Comparison of ENCODE assay signal across 9 cellular contexts in the genomic region with DNA sequence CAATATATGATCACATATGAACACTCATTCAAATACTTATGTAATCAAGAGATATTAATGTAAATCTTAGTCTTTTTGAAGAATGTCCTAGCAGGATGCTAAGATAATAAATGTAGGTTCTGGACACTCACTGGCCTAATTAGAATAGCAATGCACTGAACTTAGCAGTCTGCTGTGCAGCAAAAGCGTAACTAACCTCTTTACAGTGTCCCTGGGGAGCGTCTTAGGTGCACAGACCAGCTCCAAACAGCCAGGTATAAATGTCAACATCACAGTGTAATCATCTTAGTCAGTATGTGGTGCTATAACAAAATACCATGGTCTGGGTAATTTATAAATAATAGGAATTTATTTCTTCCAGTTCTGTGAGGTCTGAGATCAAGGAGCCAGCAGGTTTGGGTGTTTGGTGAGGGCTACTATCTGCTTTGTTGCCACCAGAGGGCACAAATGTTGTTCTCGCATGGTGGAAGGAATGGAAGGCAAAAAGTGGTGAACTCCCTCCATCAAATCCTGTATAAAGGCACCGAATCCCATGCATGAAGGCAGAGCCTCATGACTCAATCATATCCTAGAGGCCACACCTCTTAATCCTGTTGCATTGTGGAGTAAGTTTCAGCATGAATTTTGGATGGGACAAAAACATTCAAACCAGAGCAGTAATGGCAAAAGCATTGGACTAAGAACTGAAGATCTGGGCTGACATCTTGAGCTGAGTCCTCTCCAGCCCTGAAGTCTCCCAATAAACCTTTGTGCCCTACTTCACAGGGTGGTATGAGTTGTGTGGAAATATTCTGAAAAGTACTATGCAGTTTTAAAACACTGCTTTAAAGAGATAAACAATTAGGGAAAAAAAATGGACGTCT. TPM values are rescaled to one million over a fixed set of nuclear protein-coding genes. Genes with fewer than 3 reads are reported as not detected.
A peak's percentile ranks its signal among the peaks of the same experiment; 100 is the strongest.
DNase-seq lines count a peak whose midpoint lies in the region; ATAC-seq and TF ChIP-seq lines count a peak whose summit lies in the region.
"Had no signal": no experiment of that assay in that cellular context is flagged by ENCODE, and none has a peak within 500 bp of the region (broad histone marks: within the 10 kb centered on the region; RNA-seq: fewer than 3 reads in every experiment).

No MANE protein-coding gene starts in this region.

- ATAC-seq in HG03139 (IDR thresholded peaks at IDR 0.05; ENCODE audit: unreplicated experiment) (no peak), GM18907 (IDR thresholded peaks at IDR 0.05; ENCODE audit: unreplicated experiment) (no peak)

- no peaks in the 10 kb centered on the region for H3K4me1 ChIP-seq in GM23248 (ENCODE audit: insufficient read depth)
- no peaks in the 10 kb centered on the region for H3K4me1 ChIP-seq in esophagus squamous epithelium
- H3K4me1 ChIP-seq: pancreas had no signal

- H3K27me3 ChIP-seq in GM23248 (replicated peaks; ENCODE audit: insufficient read depth) (no peaks in the 10 kb centered on the region), esophagus squamous epithelium (no peaks in the 10 kb centered on the region)
- H3K27me3 ChIP-seq: pancreas had no signal

- no peak for TF ChIP-seq POLR2A in esophagus squamous epithelium (IDR thresholded peaks at IDR 0.05)

- intact Hi-C loops in esophagus squamous epithelium (cut with DNase I), result no loop called here

- no peak overlapping the region for H2AFZ ChIP-seq in GM23248

- no peak overlapping the region for H3K9ac ChIP-seq in GM23248

- H3K4me2 ChIP-seq in GM23248 (ENCODE audit: unreplicated experiment), result no peak overlapping the region

- H3K79me2 ChIP-seq in GM23248 (ENCODE audit: insufficient read depth), result no peaks in the 10 kb centered on the region

- no peaks in the 10 kb centered on the region for H3K9me3 ChIP-seq in GM23248 (ENCODE audit: low read depth)
- no peaks in the 10 kb centered on the region for H3K9me3 ChIP-seq in esophagus squamous epithelium
- H3K9me3 ChIP-seq: pancreas had no signal

- DNase-seq in AG20443 (ENCODE audit: low spot score), result peak; percentile 52
- DNase-seq in GM23248, result peak; percentile 55
- peak; percentile 49 for DNase-seq in RPMI7951 (ENCODE audit: low read depth)
- peak; percentile 44 for DNase-seq in germinal center (ENCODE audit: low spot score)
- no peak for DNase-seq in COLO668 (lab: John Stamatoyannopoulos, UW; ENCODE audit: unreplicated experiment)
- no peak for DNase-seq in esophagus squamous epithelium (lab: John Stamatoyannopoulos, UW)
- DNase-seq: pancreas had no signal

- no peaks in the 10 kb centered on the region for H3F3A ChIP-seq in GM23248 (ENCODE audit: insufficient read depth)

- TF ChIP-seq CTCF in esophagus squamous epithelium (IDR thresholded peaks at IDR 0.05), result peak in 3 of 6 experiments; percentile 12 to 44 (median 23)

- WGBS in GM23248 (ENCODE audit: low coverage in 1 of 2, low lambda C conversion rate in 2 of 2, missing lambda C conversion rate in 2 of 2), 2 experiments, result 79 to 83% methylated on average over 5 of the region's 5 CpGs
- WGBS in esophagus squamous epithelium, 2 donors, result 81 to 83% methylated on average over 5 of the region's 5 CpGs

- H3K27ac ChIP-seq in GM23248, result no peak overlapping the region
- no peak overlapping the region for H3K27ac ChIP-seq in esophagus squamous epithelium
- H3K27ac ChIP-seq: pancreas had no signal

- no peak overlapping the region for H3K4me3 ChIP-seq in GM23248
- H3K4me3 ChIP-seq in esophagus squamous epithelium, result no peak overlapping the region
- H3K4me3 ChIP-seq: pancreas had no signal

- in situ Hi-C loops in GM23248 (cut with MboI), result no loop called here

- H3K36me3 ChIP-seq in GM23248 (ENCODE audit: low read depth), result 0 out of 2 replicates have a peak, but pooled peaks cover 4% of the 10 kb centered on the region
- peaks cover 0 to 29% (median 0%) of the 10 kb centered on the region in 3 donors for H3K36me3 ChIP-seq in esophagus squamous epithelium
- H3K36me3 ChIP-seq: pancreas had no signal

- H3K9me2 ChIP-seq in GM23248 (ENCODE audit: insufficient read depth), result no peaks in the 10 kb centered on the region

- H4K20me1 ChIP-seq in GM23248 (ENCODE audit: insufficient read depth), result no peaks in the 10 kb centered on the region

RNA-seq across cellular contexts. Expression of a gene that starts 41.8 kb away (rescaled TPM):
- total RNA-seq in GM23248 (2014; rRNA removed; shearing (Covaris generic)), result 35.7 and 36.6 TPM in 2 replicates
- polyA plus RNA-seq in GM23248 (2016; fragmentation: Nextera tagmentation; extraction: Ambion mirVana), result 17.9 and 19.7 TPM in 2 replicates
- 16.2 and 19.0 TPM in 2 replicates for total RNA-seq in RPMI7951 (2014; rRNA removed; shearing (Covaris generic))
- 10 to 100 TPM; 30.3 to 80.7 (median 34.3) TPM for total RNA-seq in esophagus squamous epithelium

Comparison
In these comparisons a context has a peak if more than half of its experiments do, and no peak if none do; other contexts are left out.
1. DNase-seq: peak in AG20443 (single experiment), GM23248 (single experiment), RPMI7951 (single experiment) and germinal center (single experiment); none in COLO668 (single experiment) and esophagus squamous epithelium (single experiment).